9 cellular contexts compared by ENCODE assay signal in genomic region chr11:78371221-78371899, GRCh38. TPM values are rescaled to one million over a fixed set of nuclear protein-coding genes. Genes with fewer than 3 reads are reported as not detected.
DNase-seq lines count a peak whose midpoint lies in the region; ATAC-seq and TF ChIP-seq lines count a peak whose summit lies in the region.
"Had no signal": no experiment of that assay in that cellular context is flagged by ENCODE, and none has a peak within 500 bp of the region (broad histone marks: within the 10 kb centered on the region; RNA-seq: fewer than 3 reads in every experiment).

No MANE protein-coding gene starts in this region.

- no peak overlapping the region for H3K4me3 Mint-ChIP-seq in GM23338
- H3K4me3 Mint-ChIP-seq: activated naive CD8-positive, alpha-beta T cell treated with anti-CD3 and anti-CD28 coated beads, Interleukin-2, amount 50 U/mL, for 24 hours had no signal

- H3K27ac Mint-ChIP-seq in GM23338: no peak overlapping the region
- H3K27ac Mint-ChIP-seq: activated naive CD8-positive, alpha-beta T cell treated with anti-CD3 and anti-CD28 coated beads, Interleukin-2, amount 50 U/mL, for 24 hours had no signal

- peaks cover 13% of the 10 kb centered on the region for H3K4me1 Mint-ChIP-seq in GM23338

- H3F3A ChIP-seq in GM23338 (replicated peaks; ENCODE audit: low read depth): no peaks in the 10 kb centered on the region

- H3K9me2 ChIP-seq in OCI-LY7 (ENCODE audit: insufficient read depth, low read length) (no peaks in the 10 kb centered on the region), GM23338 (ENCODE audit: insufficient read depth) (no peaks in the 10 kb centered on the region)

- no peaks in the 10 kb centered on the region for H3K27me3 ChIP-seq in GM23338 (ENCODE audit: insufficient read depth)
- H3K27me3 ChIP-seq in brain microvascular endothelial cell (replicated peaks): no peaks in the 10 kb centered on the region

- no peaks in the 10 kb centered on the region for H3K4me1 ChIP-seq in OCI-LY7 (ENCODE audit: insufficient read depth, low read length, poor library complexity, severe bottlenecking)
- no peaks in the 10 kb centered on the region; the same call in 1 of the 2 replicates for H3K4me1 ChIP-seq in GM23338 (ENCODE audit: insufficient read depth)

- H3K79me2 ChIP-seq in OCI-LY7 (ENCODE audit: insufficient read depth, low read depth, low read length) (no peaks in the 10 kb centered on the region), GM23338 (replicated peaks; ENCODE audit: insufficient read depth) (no peaks in the 10 kb centered on the region)

- no peaks in the 10 kb centered on the region for H3K9me3 ChIP-seq in OCI-LY7 (ENCODE audit: low read length)

- H3K27ac ChIP-seq in OCI-LY7 (ENCODE audit: low read depth, low read length, poor library complexity, severe bottlenecking): no peak overlapping the region
- H3K27ac ChIP-seq in substantia nigra (ENCODE audit: low read depth, low read length, poor library complexity, severe bottlenecking): peak overlapping the region; percentile 28
- no peak overlapping the region for H3K27ac ChIP-seq in GM23338 (ENCODE audit: low read depth)
- H3K27ac ChIP-seq in brain microvascular endothelial cell: no peak overlapping the region

- no peaks in the 10 kb centered on the region for H3K9me3 Mint-ChIP-seq in GM23338
- H3K9me3 Mint-ChIP-seq: activated naive CD8-positive, alpha-beta T cell treated with anti-CD3 and anti-CD28 coated beads, Interleukin-2, amount 50 U/mL, for 24 hours had no signal

- peak; percentile 39 for DNase-seq in NAMALWA (ENCODE audit: low spot score)
- peak; percentile 38 for DNase-seq in OCI-LY7 (ENCODE audit: low spot score)
- no peak for DNase-seq in left ventricle myocardium superior
- no peak for DNase-seq in substantia nigra (lab: John Stamatoyannopoulos, UW)
- DNase-seq in GM23338 (ENCODE audit: low spot score): no peak
- DNase-seq in brain microvascular endothelial cell: no peak
- DNase-seq: activated naive CD8-positive, alpha-beta T cell treated with anti-CD3 and anti-CD28 coated beads, Interleukin-2, amount 50 U/mL, for 24 hours; effector CD4-positive, alpha-beta T cell had no signal

- intact Hi-C loops in OCI-LY7 (cut with micrococcal nuclease; ENCODE audit: unreplicated experiment) (no loop called here), left ventricle myocardium superior (cut with micrococcal nuclease) (no loop called here)

- CTCF ChIA-PET in OCI-LY7 (lab: Charles Lee; ENCODE audit: unreplicated experiment): no interaction called here

- H3K27me3 Mint-ChIP-seq in GM23338 (ENCODE audit: insufficient read depth, low read depth, poor library complexity): peaks cover 2% of the 10 kb centered on the region
- H3K27me3 Mint-ChIP-seq: activated naive CD8-positive, alpha-beta T cell treated with anti-CD3 and anti-CD28 coated beads, Interleukin-2, amount 50 U/mL, for 24 hours had no signal

- POLR2A ChIA-PET in OCI-LY7 (lab: Charles Lee): interaction anchor here (0.5 kb wide), 1 partner anchor 266 kb away, joined by 4 read pairs; no protein-coding TSS in a partner anchor

- H2AFZ ChIP-seq in OCI-LY7 (ENCODE audit: low read length) (no peak overlapping the region), GM23338 (no peak overlapping the region)

- H3K36me3 ChIP-seq in OCI-LY7 (ENCODE audit: insufficient read depth, low read length) (no peaks in the 10 kb centered on the region), GM23338 (ENCODE audit: insufficient read depth) (no peaks in the 10 kb centered on the region; the same call in 1 of the 2 replicates), brain microvascular endothelial cell (replicated peaks) (no peaks in the 10 kb centered on the region)

- H3K36me3 Mint-ChIP-seq in GM23338 (ENCODE audit: low read depth): no peaks in the 10 kb centered on the region

- H3K4me2 ChIP-seq in OCI-LY7 (ENCODE audit: low read length): no peak overlapping the region; the same call in 1 of the 2 replicates
- H3K4me2 ChIP-seq in GM23338: no peak overlapping the region

- no TSS peak for BruUV-seq in OCI-LY7 (replicated peaks; lab: Mats Ljungman, UMichigan)

- H3K4me3 ChIP-seq in OCI-LY7 (ENCODE audit: low read depth, low read length, poor library complexity, severe bottlenecking) (no peak overlapping the region), GM23338 (no peak overlapping the region), brain microvascular endothelial cell (ENCODE audit: low read depth, low read length) (no peak overlapping the region)

- no peaks in the 10 kb centered on the region for H4K20me1 ChIP-seq in OCI-LY7 (ENCODE audit: insufficient read depth, low read length)
- H4K20me1 ChIP-seq in GM23338 (replicated peaks; ENCODE audit: insufficient read depth): no peaks in the 10 kb centered on the region

- TF ChIP-seq CTCF in OCI-LY7 (conservative IDR thresholded peaks at IDR 0.05; ENCODE audit: low read length) (no peak), GM23338 (conservative IDR thresholded peaks at IDR 0.05; ENCODE audit: low read depth in 2 of 2) (no peak), brain microvascular endothelial cell (IDR thresholded peaks at IDR 0.05; ENCODE audit: low read depth, low read length, missing control alignments) (no peak)

- in situ Hi-C loops in brain microvascular endothelial cell (cut with HindIII; ENCODE audit: low pct_ligation_motif_present, low sequenced_read_pairs): no loop called here

- ATAC-seq in left ventricle myocardium superior (peak; percentile 35), GM23338 (no peak), GM21576 (IDR thresholded peaks at IDR 0.05; ENCODE audit: unreplicated experiment) (no peak)
- ATAC-seq: activated naive CD8-positive, alpha-beta T cell treated with anti-CD3 and anti-CD28 coated beads, Interleukin-2, amount 50 U/mL, for 24 hours had no signal

TF ChIP-seq in GM23338, 12 proteins besides CTCF, POLR2A, EP300 and RAD21:
- TF ChIP-seq ZNF114 (CRISPR knock-in tag; IDR thresholded peaks at IDR 0.05) (no peak), JUNB (IDR thresholded peaks at IDR 0.05; ENCODE audit: unreplicated experiment) (no peak)

RNA-seq across cellular contexts. Expression of gene GAB2, which starts 46.3 kb away (rescaled TPM):
- total RNA-seq in OCI-LY7 (2014; rRNA removed; shearing (Covaris generic)): 0.90 and 1.2 TPM in 2 replicates
- total RNA-seq in OCI-LY7 (2022) (1.3 and 1.4 TPM in 2 replicates), left ventricle myocardium superior (17.2 TPM)
- total RNA-seq in GM23338 (2014; rRNA removed; shearing (Covaris generic)): 6.9 and 10.8 TPM in 2 replicates
- polyA plus RNA-seq in GM23338 (2016; fragmentation: Nextera tagmentation; extraction: Ambion mirVana): 2.0 and 2.5 TPM in 2 replicates

Comparison
In these comparisons a context has a peak if more than half of its experiments do, and no peak if none do; other contexts are left out.
1. DNase-seq: peak in NAMALWA (single experiment) and OCI-LY7 (single experiment); none in left ventricle myocardium superior (single experiment), substantia nigra (0 of 49), GM23338 (single experiment) and brain microvascular endothelial cell (single experiment).